Comparison of ENCODE assay signal across 24 cellular contexts in genomic region chr5:116806879-116807278, GRCh38.
"Had no signal": no experiment of that assay in that cellular context is flagged by ENCODE, and none has a peak within 500 bp of the region (broad histone marks: within the 10 kb centered on the region; RNA-seq: fewer than 3 reads in every experiment).

No MANE protein-coding gene starts in this region.

- H3K4me1 ChIP-seq: ascending aorta, left lung, prostate gland, right atrium auricular region, transverse colon had no signal

- H3K27ac ChIP-seq: adrenal gland, ascending aorta, left lung, neutrophil, ovary, prostate gland, right atrium auricular region, transverse colon had no signal

- H3K27me3 Mint-ChIP-seq: stimulated activated naive B cell treated with anti-CD40 and anti-IgM and Interleukin-4, amounts not matched to agents 10 μg/mL and 1 μg/mL and 100 μg/mL, for 72 hours had no signal

- H3K36me3 Mint-ChIP-seq: activated naive CD4-positive, alpha-beta T cell treated with anti-CD3 and anti-CD28 coated beads, Interleukin-2, amount 50 U/mL, for 72 hours; mesothelial cell of epicardium; natural killer cell; stimulated activated naive B cell treated with anti-CD40 and anti-IgM and Interleukin-4, amounts not matched to agents 10 μg/mL and 1 μg/mL and 100 μg/mL, for 72 hours had no signal

- H3K36me3 ChIP-seq: adrenal gland, ascending aorta, left lung, neutrophil, ovary, prostate gland, right atrium auricular region, transverse colon had no signal

- DNase-seq: activated CD4-positive, alpha-beta T cell treated with anti-CD3 and anti-CD28 coated beads for 1 hour; activated CD4-positive, alpha-beta T cell treated with anti-CD3 and anti-CD28 coated beads, Interleukin-2, amount 50 U/mL, for 1 hour; activated CD8-positive, alpha-beta T cell treated with anti-CD3 and anti-CD28 coated beads, Interleukin-2, amount 10 ng/mL, durations not matched to agents 7 days and 5 days; activated gamma-delta T cell treated with Interleukin-2 at 50 U/mL for 16 hours; activated T-cell treated with anti-CD3 and anti-CD28 coated beads, Interleukin-2, amount 50 U/mL, for 1 hour; central memory CD4-positive, alpha-beta T cell; dermis blood vessel endothelial cell; effector memory CD4-positive, alpha-beta T cell; foreskin melanocyte; kidney; left lung; natural killer cell; ovary; stimulated activated CD4-positive, alpha-beta T cell treated with anti-CD3 and anti-CD28 coated beads, Interleukin-2, amount 100 ng/mL, for 24 hours; stimulated activated naive B cell treated with anti-CD40 and anti-IgM and Interleukin-4, amounts not matched to agents 10 μg/mL and 1 μg/mL and 100 μg/mL, for 72 hours; T-helper 9 cell; transverse colon had no signal

- H3K4me1 Mint-ChIP-seq: natural killer cell; stimulated activated naive B cell treated with anti-CD40 and anti-IgM and Interleukin-4, amounts not matched to agents 10 μg/mL and 1 μg/mL and 100 μg/mL, for 72 hours had no signal

- H3K27ac Mint-ChIP-seq: activated CD8-positive, alpha-beta T cell treated with anti-CD3 and anti-CD28 coated beads, Interleukin-2, amount 10 ng/mL, durations not matched to agents 7 days and 5 days; activated naive CD4-positive, alpha-beta T cell treated with anti-CD3 and anti-CD28 coated beads, Interleukin-2, amount 50 U/mL, for 72 hours; mesothelial cell of epicardium; natural killer cell; stimulated activated naive B cell treated with anti-CD40 and anti-IgM and Interleukin-4, amounts not matched to agents 10 μg/mL and 1 μg/mL and 100 μg/mL, for 72 hours had no signal

- H3K9me3 ChIP-seq: adrenal gland, ascending aorta, left lung, neutrophil, ovary, prostate gland, right atrium auricular region, transverse colon had no signal

- H3K4me3 Mint-ChIP-seq: activated CD8-positive, alpha-beta T cell treated with anti-CD3 and anti-CD28 coated beads, Interleukin-2, amount 10 ng/mL, durations not matched to agents 7 days and 5 days; mesothelial cell of epicardium; natural killer cell; stimulated activated naive B cell treated with anti-CD40 and anti-IgM and Interleukin-4, amounts not matched to agents 10 μg/mL and 1 μg/mL and 100 μg/mL, for 72 hours had no signal

- H3K4me3 ChIP-seq: adrenal gland, ascending aorta, left lung, ovary, prostate gland, right atrium auricular region, transverse colon had no signal

- H3K27me3 ChIP-seq: adrenal gland, ascending aorta, left lung, neutrophil, ovary, right atrium auricular region, transverse colon had no signal
